In the genomic region with DNA sequence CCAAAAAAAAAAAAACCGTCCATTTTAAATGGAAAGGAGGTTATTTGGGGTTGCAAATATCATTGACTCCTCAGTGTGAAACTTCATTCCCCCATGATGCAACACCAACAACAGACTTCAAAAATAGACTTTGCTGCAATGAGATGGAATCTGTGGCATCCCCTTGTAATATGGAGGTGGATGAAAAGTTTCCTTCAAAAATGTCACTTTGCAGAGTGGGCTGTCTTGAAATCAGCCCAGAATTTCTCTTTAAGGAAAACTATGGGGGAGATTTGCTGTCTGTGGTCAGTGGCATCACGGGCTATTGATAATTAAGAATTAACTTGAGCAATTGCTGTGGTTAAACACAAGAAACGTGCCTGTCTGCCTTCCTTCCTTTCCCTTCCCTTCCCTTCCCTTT, we compare ENCODE assay signal across 11 cellular contexts. TPM values are rescaled to one million over a fixed set of nuclear protein-coding genes. Genes with fewer than 3 reads are reported as not detected.
DNase-seq lines count a peak whose midpoint lies in the region; ATAC-seq, FAIRE-seq and TF ChIP-seq lines count a peak whose summit lies in the region.
"Had no signal": no experiment of that assay in that cellular context is flagged by ENCODE, and none has a peak within 500 bp of the region (broad histone marks: within the 10 kb centered on the region; RNA-seq: fewer than 3 reads in every experiment).

No MANE protein-coding gene starts in this region.

- H3K27me3 ChIP-seq in BLaER1: no peaks in the 10 kb centered on the region

- FAIRE-seq in H54 (lab: Jason Lieb, UNC): peak; percentile 73

- peaks cover 65% of the 10 kb centered on the region for H3K4me1 Mint-ChIP-seq in activated CD8-positive, alpha-beta T cell treated with anti-CD3 and anti-CD28 coated beads for 36 hours (ENCODE audit: low read depth)
- H3K4me1 Mint-ChIP-seq in immature natural killer cell: peaks cover 63 to 85% of the 10 kb centered on the region in 2 donors

- intact Hi-C loops in activated CD8-positive, alpha-beta T cell treated with anti-CD3 and anti-CD28 coated beads for 36 hours (cut with micrococcal nuclease): loop anchor here (5.0 kb wide), 1 partner anchor 39 kb away; no protein-coding TSS in a partner anchor

- peaks cover 77% of the 10 kb centered on the region for H3K4me1 ChIP-seq in BLaER1

- H3K4me3 Mint-ChIP-seq in activated CD8-positive, alpha-beta T cell treated with anti-CD3 and anti-CD28 coated beads for 36 hours: peak overlapping the region; percentile 68
- H3K4me3 Mint-ChIP-seq in immature natural killer cell: peak overlapping the region; percentile 81 to 98 (median 93)

- 0 out of 2 replicates have a peak, but pooled peaks cover 4% of the 10 kb centered on the region for H4K20me1 ChIP-seq in BLaER1

- H3K9ac ChIP-seq in BLaER1: no peak overlapping the region

- H3K4me3 ChIP-seq in BLaER1: peak overlapping the region; percentile 34; the same call in 1 of the 2 replicates

- H3K9me3 ChIP-seq in BLaER1: no peaks in the 10 kb centered on the region

- H3K27ac ChIP-seq in BLaER1: peak overlapping the region; percentile 39

- H3K27ac Mint-ChIP-seq in activated CD8-positive, alpha-beta T cell treated with anti-CD3 and anti-CD28 coated beads for 36 hours: peak overlapping the region; percentile 87
- peak overlapping the region; percentile 76 to 92 (median 87) for H3K27ac Mint-ChIP-seq in immature natural killer cell

- H3K4me2 ChIP-seq in BLaER1: peak overlapping the region; percentile 59

- ATAC-seq in activated CD8-positive, alpha-beta T cell treated with anti-CD3 and anti-CD28 coated beads for 36 hours: peak; percentile 32
- no peak for ATAC-seq in GM18519 (IDR thresholded peaks at IDR 0.05; ENCODE audit: low FRiP score, unreplicated experiment)

- TF ChIP-seq POLR2A in H54 (IDR thresholded peaks at IDR 0.05; ENCODE audit: low read depth, low read length): no peak

- CTCF ChIA-PET in activated CD8-positive, alpha-beta T cell treated with anti-CD3 and anti-CD28 coated beads for 36 hours (lab: Charles Lee): interaction anchor here (0.8 to 4.1 kb wide), 14 partner anchors 9 to 180 kb away, joined by 3 to 44 read pairs (median 6); partner anchors contain the start of gene UBAC2

- no peaks in the 10 kb centered on the region for H3K9me3 Mint-ChIP-seq in activated CD8-positive, alpha-beta T cell treated with anti-CD3 and anti-CD28 coated beads for 36 hours
- H3K9me3 Mint-ChIP-seq in immature natural killer cell: no peaks in the 10 kb centered on the region

- DNase-seq in H54 (ENCODE audit: insufficient read length, low spot score): no peak
- DNase-seq in activated CD8-positive, alpha-beta T cell treated with anti-CD3 and anti-CD28 coated beads for 36 hours: no peak
- no peak for DNase-seq in immature natural killer cell
- DNase-seq in D341Med (ENCODE audit: low spot score): no peak
- DNase-seq in KG1 (lab: John Stamatoyannopoulos, UW): no peak
- no peak for DNase-seq in RPMI8226
- DNase-seq: NCI-H2227 treated with DMSO at 0.1 percent for 48 hours, posterior cingulate gyrus had no signal

- peaks cover 38% of the 10 kb centered on the region for H3K36me3 ChIP-seq in BLaER1

- POLR2A ChIA-PET in activated CD8-positive, alpha-beta T cell treated with anti-CD3 and anti-CD28 coated beads for 36 hours (lab: Charles Lee): interaction anchor here (0.6 to 1.9 kb wide), 4 partner anchors 26 to 131 kb away, joined by 3 to 18 read pairs (median 4); partner anchors contain the start of gene UBAC2

- H3K27me3 Mint-ChIP-seq in activated CD8-positive, alpha-beta T cell treated with anti-CD3 and anti-CD28 coated beads for 36 hours: no peaks in the 10 kb centered on the region
- H3K27me3 Mint-ChIP-seq in immature natural killer cell (ENCODE audit: low read depth in 3 of 3): peaks cover 0 to 2% (median 0%) of the 10 kb centered on the region in 3 donors

- peaks cover 48% of the 10 kb centered on the region for H3K36me3 Mint-ChIP-seq in activated CD8-positive, alpha-beta T cell treated with anti-CD3 and anti-CD28 coated beads for 36 hours (ENCODE audit: low read depth)
- peaks cover 17 to 29% (median 20%) of the 10 kb centered on the region in 3 donors for H3K36me3 Mint-ChIP-seq in immature natural killer cell

- no peak for TF ChIP-seq CTCF in activated CD8-positive, alpha-beta T cell treated with anti-CD3 and anti-CD28 coated beads for 36 hours (IDR thresholded peaks at IDR 0.05)

RNA-seq across cellular contexts. Expression of gene GPR18, which starts 1.5 kb away (rescaled TPM):
- total RNA-seq in activated CD8-positive, alpha-beta T cell treated with anti-CD3 and anti-CD28 coated beads for 36 hours: 10 to 100 TPM; 11.4 to 11.6 TPM
- 10 to 100 TPM; 10.1 to 30.0 (median 21.1) TPM for polyA plus RNA-seq in immature natural killer cell
- total RNA-seq: HT1080 had no signal

RNA-seq across cellular contexts. Expression of gene GPR183, which starts 50.5 kb away (rescaled TPM):
- total RNA-seq in activated CD8-positive, alpha-beta T cell treated with anti-CD3 and anti-CD28 coated beads for 36 hours: 10 to 100 TPM in 1 of 2 experiments, 1 to 10 TPM in 1; 8.6 to 10.0 TPM
- 100 to 1,000 TPM in 1 of 3 donors, 10 to 100 TPM in 2; 63.2 to 154 (median 87.1) TPM for polyA plus RNA-seq in immature natural killer cell
- total RNA-seq: HT1080 had no signal

RNA-seq across cellular contexts. Expression of gene UBAC2, which starts 56.1 kb away (rescaled TPM):
- total RNA-seq in activated CD8-positive, alpha-beta T cell treated with anti-CD3 and anti-CD28 coated beads for 36 hours: 10 to 100 TPM; 63.7 to 68.4 TPM
- 100 to 1,000 TPM; 114 to 130 (median 115) TPM for polyA plus RNA-seq in immature natural killer cell
